ENCODE assay signal across 21 cellular contexts in the genomic region with DNA sequence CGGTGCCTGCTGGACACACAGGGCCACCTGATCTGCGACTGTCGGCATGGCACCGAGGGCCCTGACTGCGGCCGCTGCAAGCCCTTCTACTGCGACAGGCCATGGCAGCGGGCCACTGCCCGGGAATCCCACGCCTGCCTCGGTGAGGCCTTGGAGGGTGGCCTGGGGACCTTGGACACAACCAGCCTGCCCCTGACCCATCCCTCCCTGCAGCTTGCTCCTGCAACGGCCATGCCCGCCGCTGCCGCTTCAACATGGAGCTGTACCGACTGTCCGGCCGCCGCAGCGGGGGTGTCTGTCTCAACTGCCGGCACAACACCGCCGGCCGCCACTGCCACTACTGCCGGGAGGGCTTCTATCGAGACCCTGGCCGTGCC. TPM values are rescaled to one million over a fixed set of nuclear protein-coding genes. Genes with fewer than 3 reads are reported as not detected.
A peak's percentile ranks its signal among the peaks of the same experiment; 100 is the strongest.
DNase-seq lines count a peak whose midpoint lies in the region; ATAC-seq, FAIRE-seq and TF ChIP-seq lines count a peak whose summit lies in the region.
"Had no signal": no experiment of that assay in that cellular context is flagged by ENCODE, and none has a peak within 500 bp of the region (broad histone marks: within the 10 kb centered on the region; RNA-seq: fewer than 3 reads in every experiment).

No MANE protein-coding gene starts in this region.

- peak overlapping the region; percentile 98 for H3K18ac ChIP-seq in neuronal stem cell (ENCODE audit: low read length)

- H3K4me1 Mint-ChIP-seq in activated naive CD8-positive, alpha-beta T cell treated with anti-CD3 and anti-CD28 coated beads for 36 hours, result peaks cover 24% of the 10 kb centered on the region

- peaks cover 35 to 40% of the 10 kb centered on the region in 2 donors for H3K4me1 ChIP-seq in neuronal stem cell (ENCODE audit: control insufficient read depth in 2 of 2, insufficient read depth in 1 of 2, low read depth in 1 of 2, low read length in 2 of 2)
- H3K4me1 ChIP-seq in PC-3 (ENCODE audit: insufficient read depth, low read length), result peaks cover 9% of the 10 kb centered on the region; the same call in 1 of the 2 replicates

- no peak overlapping the region for H3K4me2 ChIP-seq in neuronal stem cell (ENCODE audit: insufficient read depth, low read length, poor library complexity, severe bottlenecking)
- no peak overlapping the region for H3K4me2 ChIP-seq in PC-3 (ENCODE audit: low read length)

- H3K9me3 ChIP-seq in neuronal stem cell (replicated peaks in 1 of 2; ENCODE audit: control insufficient read depth in 2 of 2, insufficient read depth in 1 of 2, low read depth in 1 of 2, low read length in 2 of 2) (no peaks in the 10 kb centered on the region), PC-3 (ENCODE audit: low read length) (no peaks in the 10 kb centered on the region)
- H3K9me3 ChIP-seq: body of pancreas, suprapubic skin had no signal

- POLR2A ChIA-PET in PC-3 (lab: Charles Lee; ENCODE audit: unreplicated experiment), result no interaction called here

- H4K20me1 ChIP-seq in PC-3 (ENCODE audit: low read length), result no peaks in the 10 kb centered on the region

- no peaks in the 10 kb centered on the region for H3K9me2 ChIP-seq in PC-3 (replicated peaks; ENCODE audit: low read length)

- H3K27ac ChIP-seq in neuronal stem cell (replicated peaks; ENCODE audit: low read length) (no peak overlapping the region), PC-3 (ENCODE audit: low read length) (no peak overlapping the region)
- H3K27ac ChIP-seq: body of pancreas, coronary artery, suprapubic skin had no signal

- H3K4me3 Mint-ChIP-seq in activated naive CD8-positive, alpha-beta T cell treated with anti-CD3 and anti-CD28 coated beads for 36 hours, result peak overlapping the region; percentile 32
- H3K4me3 Mint-ChIP-seq: activated naive CD4-positive, alpha-beta T cell treated with anti-CD3 and anti-CD28 coated beads, Interleukin-2, amount 50 U/mL, for 24 hours had no signal

- H3K27me3 ChIP-seq in neuronal stem cell (ENCODE audit: control insufficient read depth in 3 of 3, insufficient read depth in 3 of 3, low read depth in 1 of 3, low read length in 3 of 3) (peaks cover 0 to 24% (median 0%) of the 10 kb centered on the region in 3 experiments), PC-3 (ENCODE audit: low read length) (no peaks in the 10 kb centered on the region)
- H3K27me3 ChIP-seq: body of pancreas had no signal

- H3K79me2 ChIP-seq in PC-3 (ENCODE audit: low read length), result peaks cover 21% of the 10 kb centered on the region

- peaks cover 11% of the 10 kb centered on the region for H3K79me1 ChIP-seq in neuronal stem cell (ENCODE audit: low read depth, low read length)

- ATAC-seq in PC-3, result no peak
- ATAC-seq: body of pancreas; naive thymus-derived CD8-positive, alpha-beta T cell; T-cell had no signal

- no TSS peak for BruUV-seq in PC-3 (replicated peaks; lab: Mats Ljungman, UMichigan)

- peak overlapping the region; percentile 89 for H3K4ac ChIP-seq in neuronal stem cell (ENCODE audit: low read length)

- H3K36me3 ChIP-seq in neuronal stem cell (replicated peaks in 1 of 2; ENCODE audit: control insufficient read depth in 2 of 2, insufficient read depth in 2 of 2, low read length in 2 of 2) (no peaks in the 10 kb centered on the region), PC-3 (ENCODE audit: low read depth, low read length) (no peaks in the 10 kb centered on the region)
- H3K36me3 ChIP-seq: suprapubic skin had no signal

- no peak overlapping the region for H3K27ac Mint-ChIP-seq in activated naive CD8-positive, alpha-beta T cell treated with anti-CD3 and anti-CD28 coated beads for 36 hours
- H3K27ac Mint-ChIP-seq: activated CD4-positive, alpha-beta memory T cell treated with anti-CD3 and anti-CD28 coated beads, Interleukin-2, amount 10 ng/mL, durations not matched to agents 7 days and 5 days; activated naive CD4-positive, alpha-beta T cell treated with anti-CD3 and anti-CD28 coated beads, Interleukin-2, amount 50 U/mL, for 24 hours; naive thymus-derived CD8-positive, alpha-beta T cell had no signal

- peak overlapping the region; percentile 87 for H2BK15ac ChIP-seq in neuronal stem cell (ENCODE audit: low read length)

- CTCF ChIA-PET in PC-3 (lab: Charles Lee), result no interaction called here

- no peaks in the 10 kb centered on the region for H3K9me3 Mint-ChIP-seq in activated naive CD8-positive, alpha-beta T cell treated with anti-CD3 and anti-CD28 coated beads for 36 hours
- H3K9me3 Mint-ChIP-seq: activated CD4-positive, alpha-beta memory T cell treated with anti-CD3 and anti-CD28 coated beads, Interleukin-2, amount 10 ng/mL, durations not matched to agents 7 days and 5 days; activated naive CD4-positive, alpha-beta T cell treated with anti-CD3 and anti-CD28 coated beads, Interleukin-2, amount 50 U/mL, for 24 hours; naive thymus-derived CD8-positive, alpha-beta T cell; T-cell had no signal

- WGBS in neuronal stem cell (ENCODE audit: extremely low coverage in 2 of 2, insufficient read length in 2 of 2, insufficient replicate concordance in 1 of 2), 2 donors, result no CpG with 5 or more reads among the region's 27 CpGs

- TF ChIP-seq CTCF in PC-3 (conservative IDR thresholded peaks at IDR 0.05; ENCODE audit: low read depth, low read length), result no peak

- peak overlapping the region; percentile 84 for H3K9ac ChIP-seq in neuronal stem cell (ENCODE audit: low read depth, low read length, poor library complexity)
- H3K9ac ChIP-seq in PC-3 (ENCODE audit: low read length), result no peak overlapping the region

- peak overlapping the region; percentile 96 for H2BK120ac ChIP-seq in neuronal stem cell (ENCODE audit: low read depth, low read length)

- no peak overlapping the region for H2BK5ac ChIP-seq in neuronal stem cell (ENCODE audit: low read length)

- H2BK12ac ChIP-seq in neuronal stem cell (ENCODE audit: low read length), result peak overlapping the region; percentile 14

- H3K36me3 Mint-ChIP-seq in activated naive CD8-positive, alpha-beta T cell treated with anti-CD3 and anti-CD28 coated beads for 36 hours, result no peaks in the 10 kb centered on the region
- H3K36me3 Mint-ChIP-seq: activated naive CD4-positive, alpha-beta T cell treated with anti-CD3 and anti-CD28 coated beads, Interleukin-2, amount 50 U/mL, for 24 hours; naive thymus-derived CD8-positive, alpha-beta T cell; T-cell had no signal

- peaks cover 34% of the 10 kb centered on the region for H3K27me3 Mint-ChIP-seq in activated naive CD8-positive, alpha-beta T cell treated with anti-CD3 and anti-CD28 coated beads for 36 hours

- H4K91ac ChIP-seq in neuronal stem cell (ENCODE audit: low read depth, low read length, poor library complexity), result no peak overlapping the region

- DNase-seq in HTR-8/SVneo (ENCODE audit: insufficient read length, low spot score) (no peak), neuronal stem cell (ENCODE audit: low spot score) (no peak), PC-3 (no peak), NCI-H2171 (lab: John Stamatoyannopoulos, UW) (no peak)
- no peak for DNase-seq in activated naive CD8-positive, alpha-beta T cell treated with anti-CD3 and anti-CD28 coated beads for 36 hours
- DNase-seq: activated CD4-positive, alpha-beta memory T cell treated with anti-CD3 and anti-CD28 coated beads, Interleukin-2, amount 10 ng/mL, durations not matched to agents 7 days and 5 days; activated T-cell treated with anti-CD3 and anti-CD28 coated beads, Interleukin-2, amount 50 U/mL, for 1 hour; body of pancreas; DMS153; kidney glomerular epithelial cell; mesenchymal stem cell; naive thymus-derived CD8-positive, alpha-beta T cell; NCI-H1105 treated with DMSO at 0.1 percent for 48 hours; NCI-H2107; NCI-H526; Right ventricle myocardium superior; T-cell had no signal

- H2AFZ ChIP-seq in neuronal stem cell (ENCODE audit: low read length) (no peak overlapping the region), PC-3 (ENCODE audit: low read length) (no peak overlapping the region)

- FAIRE-seq in HTR-8/SVneo (lab: Jason Lieb, UNC), result peak; percentile 36

- H3K14ac ChIP-seq in neuronal stem cell (ENCODE audit: low read length), result peak overlapping the region; percentile 94

- H3K23ac ChIP-seq in neuronal stem cell (ENCODE audit: low read depth, low read length, poor library complexity), result peak overlapping the region; percentile 93

- H3F3A ChIP-seq in PC-3 (ENCODE audit: low read length, unreplicated experiment), result no peaks in the 10 kb centered on the region

- intact Hi-C loops in PC-3 (cut with micrococcal nuclease), result no loop called here

- H2AK5ac ChIP-seq in neuronal stem cell (ENCODE audit: low read depth, low read length), result peak overlapping the region; percentile 100

- no peak overlapping the region for H3K4me3 ChIP-seq in neuronal stem cell (ENCODE audit: low read length in 2 of 2)
- no peak overlapping the region for H3K4me3 ChIP-seq in PC-3 (ENCODE audit: low read length)
- H3K4me3 ChIP-seq: body of pancreas, coronary artery, suprapubic skin had no signal

- H4K8ac ChIP-seq in neuronal stem cell (ENCODE audit: low read depth, low read length), result peak overlapping the region; percentile 65

RNA-seq across cellular contexts. Expression of gene NTN3, which starts 1.4 kb away (rescaled TPM):
- not detected for total RNA-seq in activated naive CD8-positive, alpha-beta T cell treated with anti-CD3 and anti-CD28 coated beads for 36 hours
- polyA plus RNA-seq in neuronal stem cell (2013, experiment 1 of 2), result 0.96 TPM
- 1.1 TPM for polyA plus RNA-seq in neuronal stem cell (2013, experiment 2 of 2)
- not detected in 2 replicates for total RNA-seq in PC-3 (2014; rRNA removed)
- total RNA-seq: activated CD4-positive, alpha-beta memory T cell treated with anti-CD3 and anti-CD28 coated beads, Interleukin-2, amount 10 ng/mL, durations not matched to agents 7 days and 5 days; body of pancreas; naive thymus-derived CD8-positive, alpha-beta T cell; pulmonary artery endothelial cell; suprapubic skin; T-cell had no signal
- polyA plus RNA-seq: naive thymus-derived CD8-positive, alpha-beta T cell had no signal

RNA-seq across cellular contexts. Expression of gene TBC1D24, which starts 2.5 kb away (rescaled TPM):
- 10 to 100 TPM; 21.1 to 23.0 TPM for total RNA-seq in activated naive CD8-positive, alpha-beta T cell treated with anti-CD3 and anti-CD28 coated beads for 36 hours
- polyA plus RNA-seq in neuronal stem cell (2013, experiment 1 of 2), result 7.1 TPM
- 7.2 TPM for polyA plus RNA-seq in neuronal stem cell (2013, experiment 2 of 2)
- total RNA-seq in PC-3 (2014; rRNA removed), result 11.3 and 15.2 TPM in 2 replicates

RNA-seq across cellular contexts. Expression of gene TEDC2, which starts 12.6 kb away (rescaled TPM):
- 10 to 100 TPM; 24.0 to 26.5 TPM for total RNA-seq in activated naive CD8-positive, alpha-beta T cell treated with anti-CD3 and anti-CD28 coated beads for 36 hours
- polyA plus RNA-seq in neuronal stem cell (2013, experiment 1 of 2), result 31.4 TPM
- 29.6 TPM for polyA plus RNA-seq in neuronal stem cell (2013, experiment 2 of 2)
- total RNA-seq in PC-3 (2014; rRNA removed), result 35.5 and 44.9 TPM in 2 replicates
- total RNA-seq: body of pancreas had no signal

RNA-seq across cellular contexts. Expression of gene ATP6V0C, which starts 41.3 kb away (rescaled TPM):
- total RNA-seq in activated naive CD8-positive, alpha-beta T cell treated with anti-CD3 and anti-CD28 coated beads for 36 hours, result 100 to 1,000 TPM; 124 to 125 TPM
- polyA plus RNA-seq in neuronal stem cell (2013, experiment 1 of 2), result 244 TPM
- polyA plus RNA-seq in neuronal stem cell (2013, experiment 2 of 2), result 240 TPM
- total RNA-seq in PC-3 (2014; rRNA removed), result 67.4 and 80.2 TPM in 2 replicates

RNA-seq across cellular contexts. Expression of gene CCNF, which starts 43.2 kb away (rescaled TPM):
- 10 to 100 TPM; 38.3 to 38.8 TPM for total RNA-seq in activated naive CD8-positive, alpha-beta T cell treated with anti-CD3 and anti-CD28 coated beads for 36 hours
- polyA plus RNA-seq in neuronal stem cell (2013, experiment 1 of 2), result 26.8 TPM
- 26.7 TPM for polyA plus RNA-seq in neuronal stem cell (2013, experiment 2 of 2)
- 26.8 and 31.4 TPM in 2 replicates for total RNA-seq in PC-3 (2014; rRNA removed)
